ENCODE assay signal across 25 cellular contexts in genomic region chr2:230863031-230863430, GRCh38. TPM values are rescaled to one million over a fixed set of nuclear protein-coding genes. Genes with fewer than 3 reads are reported as not detected.
A peak's percentile ranks its signal among the peaks of the same experiment; 100 is the strongest.
DNase-seq lines count a peak whose midpoint lies in the region; ATAC-seq, FAIRE-seq and TF ChIP-seq lines count a peak whose summit lies in the region.
"Had no signal": no experiment of that assay in that cellular context is flagged by ENCODE, and none has a peak within 500 bp of the region (broad histone marks: within the 10 kb centered on the region; RNA-seq: fewer than 3 reads in every experiment).

No MANE protein-coding gene starts in this region.

- H2BK120ac ChIP-seq in H1 (replicated peaks; ENCODE audit: low read depth, low read length), result no peak overlapping the region

- no peak for TF ChIP-seq EP300 in H1 (IDR thresholded peaks at IDR 0.05; ENCODE audit: borderline replicate concordance in 1 of 2, low read depth in 2 of 2, low read length in 2 of 2)

- no peak overlapping the region for H2AK5ac ChIP-seq in H1 (ENCODE audit: low read depth, low read length)

- no peak overlapping the region for H3K56ac ChIP-seq in H1 (replicated peaks; ENCODE audit: insufficient read length, low read depth, low read length)

- POLR2A ChIA-PET in T-cell (lab: Charles Lee) (no interaction called here), H1 (lab: Charles Lee; ENCODE audit: partially characterized antibody) (interaction anchor here (0.7 to 2.8 kb wide), 4 partner anchors 8 to 39 kb away, joined by 3 to 12 read pairs (median 4); no protein-coding TSS in a partner anchor)

- H4K20me1 ChIP-seq in H1 (replicated peaks in 1 of 2; ENCODE audit: control insufficient read depth in 1 of 2, insufficient read depth in 2 of 2, low read length in 2 of 2), result peaks cover 0 to 2% of the 10 kb centered on the region in 2 experiments

- H3K27ac Mint-ChIP-seq in T-helper 2 cell treated with Interferon-gamma antibody and Interleukin-4, amounts not matched to agents 5 μg/mL and 100 μg/mL, for 36 hours, result no peak overlapping the region
- no peak overlapping the region for H3K27ac Mint-ChIP-seq in T-cell
- H3K27ac Mint-ChIP-seq in neural crest cell (ENCODE audit: unreplicated experiment), result no peak overlapping the region
- H3K27ac Mint-ChIP-seq: activated CD4-positive, alpha-beta T cell treated with anti-CD3 and anti-CD28 coated beads for 36 hours had no signal

- H3K4me2 ChIP-seq in H1 (ENCODE audit: insufficient read depth in 1 of 2, low read depth in 2 of 2, low read length in 2 of 2), result no peak overlapping the region; a peak in 1 of 4 replicates

- H2BK5ac ChIP-seq in H1 (ENCODE audit: low read depth, low read length), result no peak overlapping the region

- H3K36me3 ChIP-seq in H1 (ENCODE audit: control insufficient read depth in 2 of 4, insufficient read depth in 4 of 4, low read length in 3 of 4), result no peaks in the 10 kb centered on the region
- H3K36me3 ChIP-seq: cardiac muscle cell, gastroesophageal sphincter, left ventricle myocardium inferior, neutrophil, SJCRH30, transverse colon had no signal

- no peak overlapping the region for H4K8ac ChIP-seq in H1 (ENCODE audit: extremely low read depth, insufficient read depth, low read length)

- peaks cover 19% of the 10 kb centered on the region for H3K4me1 Mint-ChIP-seq in T-helper 2 cell treated with Interferon-gamma antibody and Interleukin-4, amounts not matched to agents 5 μg/mL and 100 μg/mL, for 36 hours (ENCODE audit: low read depth)
- H3K4me1 Mint-ChIP-seq in T-cell (peaks cover 33 to 48% (median 37%) of the 10 kb centered on the region in 3 donors), neural crest cell (peaks cover 24% of the 10 kb centered on the region)

- H3K27me3 Mint-ChIP-seq in T-helper 2 cell treated with Interferon-gamma antibody and Interleukin-4, amounts not matched to agents 5 μg/mL and 100 μg/mL, for 36 hours (ENCODE audit: low read depth), result peaks cover 57% of the 10 kb centered on the region
- H3K27me3 Mint-ChIP-seq in T-cell (peaks cover 2 to 7% of the 10 kb centered on the region in 2 donors), neural crest cell (ENCODE audit: low read depth) (peaks cover 20% of the 10 kb centered on the region)

- H3K27me3 ChIP-seq in H1 (replicated peaks in 1 of 4; ENCODE audit: control insufficient read depth in 3 of 4, extremely low read depth in 1 of 4, insufficient read depth in 3 of 4, low read length in 3 of 4), result no peaks in the 10 kb centered on the region; a peak in 1 of 7 replicates
- H3K27me3 ChIP-seq: cardiac muscle cell, gastroesophageal sphincter, transverse colon had no signal

- H3K23ac ChIP-seq in H1 (ENCODE audit: insufficient read length), result no peak overlapping the region

- ATAC-seq in T-cell (replicated peaks in 1 of 4) (no peak), GM21786 (IDR thresholded peaks at IDR 0.05; ENCODE audit: unreplicated experiment) (no peak)
- ATAC-seq: activated CD4-positive, alpha-beta T cell treated with anti-CD3 and anti-CD28 coated beads for 36 hours; gastroesophageal sphincter; Panc1 had no signal

- no peak for TF ChIP-seq RAD21 in H1 (IDR thresholded peaks at IDR 0.05 in 1 of 2, conservative IDR thresholded peaks at IDR 0.05 in 1 of 2; ENCODE audit: low read depth in 2 of 2, low read length in 2 of 2)

- no peak overlapping the region for H3K4ac ChIP-seq in H1 (replicated peaks; ENCODE audit: insufficient read length, low read depth, low read length)

- FAIRE-seq in H1 (lab: Jason Lieb, UNC) (no peak), RCC 7860 (lab: Jason Lieb, UNC) (no peak)

- no peak overlapping the region for H4K5ac ChIP-seq in H1 (ENCODE audit: insufficient read length, low read depth, low read length)

- H3K4me1 ChIP-seq in H1 (replicated peaks in 1 of 4; ENCODE audit: control insufficient read depth in 3 of 4, insufficient read depth in 4 of 4, low read length in 3 of 4), result peaks cover 5 to 39% (median 26%) of the 10 kb centered on the region in 4 experiments

- H2BK12ac ChIP-seq in H1 (ENCODE audit: low read depth, low read length), result peak overlapping the region; percentile 94; the same call in 1 of the 2 replicates

- WGBS in H1 (ENCODE audit: extremely low coverage in 1 of 2, insufficient coverage in 1 of 2, insufficient read length in 1 of 2, insufficient replicate concordance in 2 of 2, low coverage in 1 of 2, low lambda C conversion rate in 2 of 2, missing lambda C conversion rate in 1 of 2), 2 experiments, result 90% methylated on average over 7 of the region's 8 CpGs; no CpG with 5 or more reads in 1 of the 2 experiments

- no peaks in the 10 kb centered on the region for H3K9me3 Mint-ChIP-seq in T-helper 2 cell treated with Interferon-gamma antibody and Interleukin-4, amounts not matched to agents 5 μg/mL and 100 μg/mL, for 36 hours
- no peaks in the 10 kb centered on the region for H3K9me3 Mint-ChIP-seq in T-cell
- H3K9me3 Mint-ChIP-seq in neural crest cell, result peaks cover 4% of the 10 kb centered on the region

- H3K36me3 Mint-ChIP-seq in T-helper 2 cell treated with Interferon-gamma antibody and Interleukin-4, amounts not matched to agents 5 μg/mL and 100 μg/mL, for 36 hours (ENCODE audit: low read depth), result peaks cover 1% of the 10 kb centered on the region
- H3K36me3 Mint-ChIP-seq in T-cell, result no peaks in the 10 kb centered on the region
- no peaks in the 10 kb centered on the region for H3K36me3 Mint-ChIP-seq in neural crest cell (ENCODE audit: low read depth)

- peak overlapping the region; percentile 72; the same call in 1 of the 2 replicates for H2BK15ac ChIP-seq in H1 (ENCODE audit: low read length)

- H3K27ac ChIP-seq in H1 (ENCODE audit: low read depth, low read length), result no peak overlapping the region
- H3K27ac ChIP-seq: 22Rv1, cardiac muscle cell, gastroesophageal sphincter, left ventricle myocardium inferior, neutrophil, SJCRH30, transverse colon had no signal

- H3K9ac ChIP-seq in H1 (replicated peaks in 1 of 4; ENCODE audit: extremely low read depth in 1 of 4, low read depth in 3 of 4, low read length in 3 of 4), result no peak overlapping the region

- no peak for TF ChIP-seq POLR2A in H1 (IDR thresholded peaks at IDR 0.05; ENCODE audit: control extremely low read depth in 1 of 2, low read depth in 2 of 2, low read length in 2 of 2)

- no peak for TF ChIP-seq CTCF in H1 (IDR thresholded peaks at IDR 0.05; ENCODE audit: control extremely low read depth in 1 of 3, insufficient read depth in 1 of 3, low read depth in 1 of 3, low read length in 3 of 3)
- TF ChIP-seq CTCF in neural crest cell (conservative IDR thresholded peaks at IDR 0.05), result no peak

- CTCF ChIA-PET in T-cell (lab: Charles Lee) (interaction anchor here in 1 of 2 donors (1.4 kb wide), 1 partner anchor 15 kb away, joined by 6 read pairs; no protein-coding TSS in a partner anchor), H1 (lab: Charles Lee; ENCODE audit: partially characterized antibody) (interaction anchor here (1.1 to 10.1 kb wide), 6 partner anchors 10 to 61 kb away, joined by 4 to 86 read pairs (median 8); no protein-coding TSS in a partner anchor)

- H3K79me1 ChIP-seq in H1 (ENCODE audit: low read depth, low read length), result peaks cover 5% of the 10 kb centered on the region; the same call in 1 of the 2 replicates

- no peak overlapping the region for H4K91ac ChIP-seq in H1 (replicated peaks; ENCODE audit: insufficient read length, low read length)

- peak overlapping the region; percentile 94 for H3K4me3 Mint-ChIP-seq in T-helper 2 cell treated with Interferon-gamma antibody and Interleukin-4, amounts not matched to agents 5 μg/mL and 100 μg/mL, for 36 hours
- H3K4me3 Mint-ChIP-seq in T-cell (peak overlapping the region; percentile 77 to 86 (median 82)), neural crest cell (peak overlapping the region; percentile 91)

- H3K18ac ChIP-seq in H1 (ENCODE audit: extremely low read depth, low read length), result peak overlapping the region; percentile 71

- no peak overlapping the region for H3K14ac ChIP-seq in H1 (ENCODE audit: insufficient read length)

- no peaks in the 10 kb centered on the region for H3K9me3 ChIP-seq in H1 (ENCODE audit: insufficient read depth in 2 of 2, low read depth in 1 of 2, low read length in 1 of 2)
- H3K9me3 ChIP-seq: gastroesophageal sphincter, neutrophil, transverse colon had no signal

- H3K4me3 ChIP-seq in H1 (ENCODE audit: extremely low read depth in 1 of 4, insufficient read depth in 2 of 4, low read depth in 3 of 4, low read length in 4 of 4), result no peak overlapping the region
- H3K4me3 ChIP-seq: cardiac muscle cell, gastroesophageal sphincter, left ventricle myocardium inferior, SJCRH30, transverse colon had no signal

- peaks cover 0 to 33% of the 10 kb centered on the region in 2 experiments; a peak in 3 of 4 replicates for H3K79me2 ChIP-seq in H1 (ENCODE audit: control insufficient read depth in 1 of 2, insufficient read depth in 2 of 2, low read length in 2 of 2)

- peaks cover 16% of the 10 kb centered on the region for H3K23me2 ChIP-seq in H1 (ENCODE audit: low read depth, low read length)

- no peak overlapping the region for H2AFZ ChIP-seq in H1 (ENCODE audit: low read length)

- H2BK20ac ChIP-seq in H1 (ENCODE audit: low read length), result no peak overlapping the region

- no peak for DNase-seq in T-helper 2 cell treated with Interferon-gamma antibody and Interleukin-4, amounts not matched to agents 5 μg/mL and 100 μg/mL, for 36 hours (ENCODE audit: low spot score)
- DNase-seq in T-helper 2 cell (no peak), T-cell (no peak), H1 (ENCODE audit: low read depth in 1 of 2, low spot score in 2 of 2) (no peak), neural crest cell (ENCODE audit: low read depth, low spot score) (no peak), RCC 7860 (ENCODE audit: low spot score) (no peak), NCI-H510A (lab: John Stamatoyannopoulos, UW) (no peak)
- DNase-seq: activated CD4-positive, alpha-beta T cell treated with anti-CD3 and anti-CD28 coated beads for 36 hours; activated gamma-delta T cell; cortex of kidney; GF-D8; hypothalamus; left ventricle myocardium inferior; midbrain; NCI-H2107; NCI-H510A treated with DMSO at 0.1 percent for 48 hours; SJCRH30; T-helper 1 cell; transverse colon had no signal

TF ChIP-seq in H1, 55 proteins besides CTCF, POLR2A, EP300 and RAD21 (continues in another document):
- no peak for TF ChIP-seq GTF2F1 (IDR thresholded peaks at IDR 0.05; ENCODE audit: borderline replicate concordance, low read depth, low read length)
- TF ChIP-seq NRF1 (IDR thresholded peaks at IDR 0.05; ENCODE audit: low read depth, low read length), result no peak
- no peak for TF ChIP-seq BCL11A (IDR thresholded peaks at IDR 0.05; ENCODE audit: low read depth in 2 of 2, low read length in 2 of 2)
- no peak for TF ChIP-seq CHD1 (IDR thresholded peaks at IDR 0.05; ENCODE audit: low read depth, low read length)

RNA-seq across cellular contexts. Expression of gene ITM2C, which starts 1.7 kb away (rescaled TPM):
- total RNA-seq in T-cell (10 to 100 TPM; 21.9 to 41.2 (median 34.8) TPM), neural crest cell (106 TPM in 2 replicates)
- 362 and 367 TPM in 2 replicates for total RNA-seq in H1 (2021; fragmentation: NEBNext Ultra II Directional; extraction: Animal tissue kit (Norgen Biotek cat#: 25700))
- 742 and 889 TPM in 2 replicates for polyA plus RNA-seq in H1 (2011; rRNA removed)
- 714 TPM for polyA plus RNA-seq in H1 (2011; cell fraction: cytosol; rRNA removed)
- 967 TPM for polyA plus RNA-seq in H1 (2011; cell fraction: nucleus; rRNA removed)
- polyA plus RNA-seq in H1 (2012, experiment 1 of 2), result 466 to 565 TPM (median 504 TPM) in 4 replicates
- 396 TPM for polyA plus RNA-seq in H1 (2012, experiment 2 of 2)
- polyA plus RNA-seq in H1 (2013, experiment 1 of 2), result 442 TPM
- 531 TPM for polyA plus RNA-seq in H1 (2013, experiment 2 of 2)
- 807 and 840 TPM in 2 replicates for polyA minus RNA-seq in H1 (2011; rRNA and poly(A)+ RNA removed)
- polyA minus RNA-seq in H1 (2011; cell fraction: cytosol; rRNA and poly(A)+ RNA removed), result 239 TPM
- polyA minus RNA-seq in H1 (2011; cell fraction: nucleus; rRNA and poly(A)+ RNA removed), result 131 TPM
